In genomic region chr14:71143391-71144290, GRCh38 we compare ENCODE assay signal across 8 cellular contexts.
DNase-seq lines count a peak whose midpoint lies in the region; ATAC-seq and TF ChIP-seq lines count a peak whose summit lies in the region.

No MANE protein-coding gene starts in this region.

- ATAC-seq in HG03025 (IDR thresholded peaks at IDR 0.05; ENCODE audit: low FRiP score, unreplicated experiment): no peak

- H3K4me1 ChIP-seq in H9 (ENCODE audit: insufficient read depth, low read length) (peaks cover 4% of the 10 kb centered on the region; the same call in 1 of the 2 replicates), endodermal cell (ENCODE audit: control insufficient read depth, insufficient read depth, low read length) (no peaks in the 10 kb centered on the region)

- DNase-seq in H9 (no peak), T1000 (lab: John Stamatoyannopoulos, UW) (peak; percentile 78), endodermal cell (no peak), erythroblast (lab: John Stamatoyannopoulos, UW) (no peak), UCSD-AML1 (lab: John Stamatoyannopoulos, UW; ENCODE audit: unreplicated experiment) (no peak), NOMO-1 treated with dmso at 0.1 percent for 144 hours (lab: John Stamatoyannopoulos, UW; ENCODE audit: unreplicated experiment) (no peak)

- H3T11ph ChIP-seq in H9 (ENCODE audit: low read length): no peak overlapping the region

- H2BK20ac ChIP-seq in H9 (ENCODE audit: low read depth, low read length, poor library complexity, severe bottlenecking): no peak overlapping the region

- H2AFZ ChIP-seq in H9 (ENCODE audit: low read length): peak overlapping the region; percentile 12

- no peak overlapping the region for H3K23ac ChIP-seq in H9 (ENCODE audit: insufficient read length, low read depth, low read length)

- no peak overlapping the region for H3K4me3 Mint-ChIP-seq in H9
- H3K4me3 Mint-ChIP-seq in endodermal cell: no peak overlapping the region

- H3K27ac ChIP-seq in H9 (ENCODE audit: insufficient read length, low read depth, low read length): no peak overlapping the region
- H3K27ac ChIP-seq in endodermal cell (ENCODE audit: low read depth, low read length): no peak overlapping the region
- H3K27ac ChIP-seq in skin epidermis: peak overlapping the region in 14 of 21 experiments; percentile 2 to 74 (median 42)

- no peaks in the 10 kb centered on the region for H3K27me3 ChIP-seq in H9 (ENCODE audit: insufficient read depth, low read length)
- no peaks in the 10 kb centered on the region for H3K27me3 ChIP-seq in endodermal cell (ENCODE audit: control insufficient read depth, insufficient read depth, low read length, poor library complexity, severe bottlenecking)

- H3K9me3 ChIP-seq in H9 (ENCODE audit: control insufficient read depth, low read depth, low read length) (peaks cover 2% of the 10 kb centered on the region), endodermal cell (ENCODE audit: control insufficient read depth, low read length) (peaks cover 11% of the 10 kb centered on the region)

- H3K9ac ChIP-seq in H9 (ENCODE audit: extremely low read depth, insufficient read length, low read length) (no peak overlapping the region), endodermal cell (ENCODE audit: extremely low read depth, low read length, poor library complexity, severe bottlenecking) (no peak overlapping the region)

- no peak overlapping the region for H4K91ac ChIP-seq in H9 (ENCODE audit: insufficient read length, low read depth, low read length)

- no peak overlapping the region for H4K8ac ChIP-seq in H9 (replicated peaks; ENCODE audit: insufficient read length, low read depth, low read length)

- H3K4ac ChIP-seq in H9 (ENCODE audit: low read depth, low read length): no peak overlapping the region

- WGBS in H9 (ENCODE audit: extremely low coverage, insufficient read length, low lambda C conversion rate): no CpG with 5 or more reads among the region's 9 CpGs
- 81 to 82% methylated on average over 4 to 9 of the region's 9 CpGs for WGBS in endodermal cell (ENCODE audit: insufficient coverage in 1 of 2, insufficient read length in 1 of 2), 2 experiments

- no peak overlapping the region for H2BK5ac ChIP-seq in H9 (ENCODE audit: insufficient read length, low read length)

- H3K4me3 ChIP-seq in endodermal cell (ENCODE audit: low read length) (no peak overlapping the region), skin epidermis (no peak overlapping the region)

- peaks cover 12 to 18% of the 10 kb centered on the region in 2 experiments for H3K4me1 Mint-ChIP-seq in H9
- peaks cover 18% of the 10 kb centered on the region for H3K4me1 Mint-ChIP-seq in endodermal cell

- H3K36me3 Mint-ChIP-seq in H9 (ENCODE audit: insufficient read depth in 1 of 3, low read depth in 3 of 3) (peaks cover 8 to 11% (median 9%) of the 10 kb centered on the region in 3 experiments), endodermal cell (ENCODE audit: low read depth) (no peaks in the 10 kb centered on the region)

- H3K36me3 ChIP-seq in endodermal cell (ENCODE audit: control insufficient read depth, insufficient read depth, low read length): no peaks in the 10 kb centered on the region

- H3K14ac ChIP-seq in H9 (ENCODE audit: insufficient read depth, low read length): no peak overlapping the region

- no peaks in the 10 kb centered on the region for H4K20me1 ChIP-seq in H9 (ENCODE audit: control insufficient read depth, insufficient read depth, insufficient read length)

- no peak overlapping the region for H2BK120ac ChIP-seq in H9 (ENCODE audit: low read depth, low read length, poor library complexity, severe bottlenecking)

- peak overlapping the region in 1 of 3 experiments; percentile 63; a peak in 1 of 7 replicates for H3K27ac Mint-ChIP-seq in H9
- peak overlapping the region; percentile 72 for H3K27ac Mint-ChIP-seq in endodermal cell

- H3K4me2 ChIP-seq in H9 (ENCODE audit: insufficient read depth, insufficient read length, low read length): no peak overlapping the region

- H3K79me1 ChIP-seq in H9 (ENCODE audit: insufficient read depth, low read depth, low read length, poor library complexity, severe bottlenecking): no peaks in the 10 kb centered on the region

- H4K5ac ChIP-seq in H9 (ENCODE audit: insufficient read length, low read depth, low read length): no peak overlapping the region

- no peak for TF ChIP-seq POLR2A in erythroblast (IDR thresholded peaks at IDR 0.05; ENCODE audit: low read length)

- H2BK12ac ChIP-seq in H9 (ENCODE audit: insufficient read length, low read depth, low read length): no peak overlapping the region

- H3K18ac ChIP-seq in H9 (ENCODE audit: insufficient read length, low read depth, low read length): no peak overlapping the region

- TF ChIP-seq CTCF in H9 (conservative IDR thresholded peaks at IDR 0.05) (no peak), endodermal cell (conservative IDR thresholded peaks at IDR 0.05) (no peak)

- no peak overlapping the region for H3K56ac ChIP-seq in H9 (ENCODE audit: insufficient read length, low read depth, low read length)

- H3K27me3 Mint-ChIP-seq in H9 (ENCODE audit: low read depth) (no peaks in the 10 kb centered on the region; the same call in 1 of the 2 replicates), endodermal cell (ENCODE audit: insufficient read depth) (no peaks in the 10 kb centered on the region)

- H3K9me3 Mint-ChIP-seq in H9: peaks cover 15 to 16% of the 10 kb centered on the region in 2 experiments
- peaks cover 28% of the 10 kb centered on the region for H3K9me3 Mint-ChIP-seq in endodermal cell

- no peak overlapping the region for H2BK15ac ChIP-seq in H9 (ENCODE audit: low read depth, low read length)

- no peak overlapping the region for H2AK5ac ChIP-seq in H9 (ENCODE audit: insufficient read length, low read length)

- no peaks in the 10 kb centered on the region for H3K79me2 ChIP-seq in H9 (ENCODE audit: insufficient read depth, low read length)

- H3K23me2 ChIP-seq in H9 (ENCODE audit: insufficient read length, low read depth, low read length, poor library complexity, severe bottlenecking): no peaks in the 10 kb centered on the region

Comparison
In these comparisons a context has a peak if more than half of its experiments do, and no peak if none do; other contexts are left out.
1. H3K27ac ChIP-seq: peak in skin epidermis (14 of 21); none in H9 (single experiment) and endodermal cell (single experiment).